In the genomic region with DNA sequence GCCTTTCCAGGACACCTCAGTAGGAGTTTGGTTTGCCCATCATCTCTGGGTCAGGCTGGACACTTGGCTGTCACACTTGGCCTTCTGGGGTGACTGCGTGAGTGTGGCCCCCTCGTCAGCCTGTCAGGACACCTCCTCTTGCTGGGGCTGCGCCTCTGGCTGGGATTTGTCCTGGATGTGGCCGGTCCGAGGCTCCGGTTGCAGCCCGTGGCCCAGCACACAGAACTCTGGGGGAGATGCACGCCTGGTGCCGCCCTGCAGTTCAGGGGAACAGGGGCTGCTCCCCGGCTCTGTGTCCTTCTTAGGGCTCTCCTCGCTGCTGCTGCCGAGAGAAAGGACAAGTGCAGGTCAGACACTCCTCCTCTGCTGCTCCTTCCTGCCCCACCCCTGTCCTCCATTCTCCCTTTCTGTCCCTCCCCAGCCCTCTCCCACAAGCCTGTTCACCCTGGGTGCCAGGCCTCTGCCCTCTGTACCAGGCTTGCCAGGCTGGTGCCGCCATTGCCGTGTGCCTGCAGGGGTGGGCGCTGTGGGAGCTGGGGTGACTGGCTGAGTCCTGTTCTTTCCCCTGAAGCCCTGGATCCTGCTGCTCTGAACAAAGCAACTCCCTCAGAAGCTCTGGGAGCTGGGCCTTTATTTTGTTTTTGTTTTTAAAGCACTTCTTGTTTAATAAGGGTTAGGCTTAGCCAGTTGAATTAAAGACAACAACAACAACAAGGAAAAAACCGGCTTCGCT, we compare ENCODE assay signal across 15 cellular contexts. TPM values are rescaled to one million over a fixed set of nuclear protein-coding genes. Genes with fewer than 3 reads are reported as not detected.
DNase-seq lines count a peak whose midpoint lies in the region; ATAC-seq, FAIRE-seq and TF ChIP-seq lines count a peak whose summit lies in the region.
"Had no signal": no experiment of that assay in that cellular context is flagged by ENCODE, and none has a peak within 500 bp of the region (broad histone marks: within the 10 kb centered on the region; RNA-seq: fewer than 3 reads in every experiment).

No MANE protein-coding gene starts in this region.

- H3K36me3 ChIP-seq in HepG2 (replicated peaks in 1 of 2; ENCODE audit: control insufficient read depth in 1 of 2, insufficient read depth in 2 of 2, low read length in 2 of 2) = no peaks in the 10 kb centered on the region

- no TSS peak for BruUV-seq in HepG2 (replicated peaks; lab: Mats Ljungman, UMichigan)

- H2AFZ ChIP-seq in HepG2 (ENCODE audit: low read length) = no peak overlapping the region

- TF ChIP-seq POLR2A in HepG2 (IDR thresholded peaks at IDR 0.05; ENCODE audit: insufficient read depth in 1 of 2, low read depth in 2 of 2, low read length in 2 of 2) = no peak

- no peaks in the 10 kb centered on the region for H3K4me1 ChIP-seq in HepG2 (ENCODE audit: insufficient read depth, low read length)

- H3K4me3 ChIP-seq in HepG2 (replicated peaks in 1 of 3; ENCODE audit: insufficient read depth in 1 of 3, low read depth in 2 of 3, low read length in 3 of 3) = no peak overlapping the region
- H3K4me3 ChIP-seq: lung had no signal

- in situ Hi-C loops in HepG2 (cut with HindIII; ENCODE audit: extremely low pct_ligation_motif_present, low pct_unique_long_range_greater_than_20kb) = no loop called here

- no peaks in the 10 kb centered on the region for H3K79me2 ChIP-seq in HepG2 (ENCODE audit: insufficient read depth, low read length)

- no peaks in the 10 kb centered on the region for H4K20me1 ChIP-seq in HepG2 (ENCODE audit: insufficient read depth, low read length)

- WGBS in HepG2 (ENCODE audit: low lambda C conversion rate) = 45% methylated on average over 17 of the region's 17 CpGs

- intact Hi-C loops in HepG2 (cut with micrococcal nuclease; ENCODE audit: unreplicated experiment) = no loop called here
- intact Hi-C loops in sciatic nerve (cut with DNase I) = loop anchor here (10.0 kb wide), 1 partner anchor 50 kb away; a partner anchor contains a TSS

- POLR2A ChIA-PET in HepG2 (lab: Yijun Ruan, JAX) = no interaction called here

- H3K9me3 ChIP-seq in HepG2 (ENCODE audit: low read length) = no peaks in the 10 kb centered on the region

- no peak overlapping the region for H3K4me2 ChIP-seq in HepG2 (ENCODE audit: low read depth, low read length)

- no peak for FAIRE-seq in HepG2 (lab: Jason Lieb, UNC)
- FAIRE-seq: small intestine had no signal

- H3K9ac ChIP-seq in HepG2 (ENCODE audit: insufficient read depth, low read depth, low read length) = no peak overlapping the region

- peaks cover 2 to 53% of the 10 kb centered on the region in 2 experiments; a peak in 3 of 5 replicates for H3K27me3 ChIP-seq in HepG2 (ENCODE audit: control insufficient read depth in 1 of 2, insufficient read depth in 2 of 2, low read length in 2 of 2)

- CTCF ChIA-PET in HepG2 (lab: Yijun Ruan, JAX; ENCODE audit: low intra/inter-chr PET ratio, low total read pairs) = no interaction called here

- TF ChIP-seq CTCF in HepG2 (CRISPR knock-in tag; IDR thresholded peaks at IDR 0.05) = no peak

- H3K27ac ChIP-seq in HepG2 (ENCODE audit: extremely low read length, insufficient read depth, low read length) = no peak overlapping the region

- TF ChIP-seq EP300 in HepG2 (IDR thresholded peaks at IDR 0.05; ENCODE audit: low read depth in 2 of 2, low read length in 2 of 2) (no peak), HepG2 (CRISPR knock-in tag; IDR thresholded peaks at IDR 0.05; ENCODE audit: borderline replicate concordance) (no peak)

- TF ChIP-seq RAD21 in HepG2 (CRISPR knock-in tag; IDR thresholded peaks at IDR 0.05) = no peak

- ATAC-seq in HepG2 (peak; percentile 15; the same call in 1 of the 3 replicates), sciatic nerve (peak; percentile 63), GM19324 (IDR thresholded peaks at IDR 0.05; ENCODE audit: low FRiP score, unreplicated experiment) (no peak), GM21360 (IDR thresholded peaks at IDR 0.05; ENCODE audit: unreplicated experiment) (no peak)

- DNase-seq in HT-29 (ENCODE audit: low spot score) (peak; percentile 54), cerebellar cortex (ENCODE audit: low spot score) (peak; percentile 10), HepG2 (ENCODE audit: low spot score) (no peak), sciatic nerve (ENCODE audit: low spot score) (no peak), H4 (ENCODE audit: low spot score) (no peak), NCI-H1436 (lab: John Stamatoyannopoulos, UW) (no peak)
- DNase-seq: activated CD4-positive, alpha-beta T cell treated with anti-CD3 and anti-CD28 coated beads, Interleukin-2, amount 50 U/mL, for 48 hours; activated naive CD4-positive, alpha-beta T cell treated with anti-CD3 and anti-CD28 coated beads for 36 hours; glutamatergic neuron; NCI-H2029; small intestine had no signal

TF ChIP-seq in HepG2, 621 proteins besides CTCF, POLR2A, EP300 and RAD21 (continues in another document):
- TF ChIP-seq, protein P1, sequence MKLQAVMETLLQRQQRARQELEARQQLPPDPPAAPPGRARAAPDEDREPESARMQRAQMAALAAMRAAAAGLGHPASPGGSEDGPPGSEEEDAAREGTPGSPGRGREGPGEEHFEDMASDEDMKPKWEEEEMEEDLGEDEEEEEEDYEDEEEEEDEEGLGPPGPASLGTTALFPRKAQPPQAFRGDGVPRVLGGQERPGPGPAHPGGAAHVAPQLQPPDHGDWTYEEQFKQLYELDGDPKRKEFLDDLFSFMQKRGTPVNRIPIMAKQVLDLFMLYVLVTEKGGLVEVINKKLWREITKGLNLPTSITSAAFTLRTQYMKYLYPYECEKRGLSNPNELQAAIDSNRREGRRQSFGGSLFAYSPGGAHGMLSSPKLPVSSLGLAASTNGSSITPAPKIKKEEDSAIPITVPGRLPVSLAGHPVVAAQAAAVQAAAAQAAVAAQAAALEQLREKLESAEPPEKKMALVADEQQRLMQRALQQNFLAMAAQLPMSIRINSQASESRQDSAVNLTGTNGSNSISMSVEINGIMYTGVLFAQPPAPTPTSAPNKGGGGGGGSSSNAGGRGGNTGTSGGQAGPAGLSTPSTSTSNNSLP (IDR thresholded peaks at IDR 0.05; ENCODE audit: low read depth, low read length) = no peak
- no peak for TF ChIP-seq ZNF720 (CRISPR knock-in tag; IDR thresholded peaks at IDR 0.05)
- TF ChIP-seq MTF2 (CRISPR knock-in tag; IDR thresholded peaks at IDR 0.05; ENCODE audit: borderline replicate concordance) = no peak
- no peak for TF ChIP-seq FOXJ3 (CRISPR knock-in tag; IDR thresholded peaks at IDR 0.05; ENCODE audit: borderline replicate concordance)
- TF ChIP-seq CHCHD3 (CRISPR knock-in tag; IDR thresholded peaks at IDR 0.05) = no peak

RNA-seq across cellular contexts. Expression of a gene that starts 9.4 kb away (rescaled TPM):
- not detected in 2 replicates for total RNA-seq in HT-29 (2014; rRNA removed; shearing (Covaris generic))
- total RNA-seq in HepG2 (2016; rRNA removed; fragmentation: Illumina TruSeq; extraction: Trizol) (not detected in 2 replicates), sciatic nerve (0.53 TPM)
- total RNA-seq in HepG2 (2016; cell fraction: cytosol; rRNA removed; fragmentation: Illumina TruSeq; extraction: Trizol; ENCODE audit: low read depth) = not detected in 2 replicates
- total RNA-seq in HepG2 (2016; cell fraction: insoluble cytoplasmic fraction; rRNA removed; fragmentation: Illumina TruSeq; extraction: Trizol) = not detected in 2 replicates
- total RNA-seq in HepG2 (2016; cell fraction: membrane; rRNA removed; fragmentation: Illumina TruSeq; extraction: Trizol) = not detected in 2 replicates
- not detected in 2 replicates for total RNA-seq in HepG2 (2016; cell fraction: nucleus; rRNA removed; fragmentation: Illumina TruSeq; extraction: Trizol)
- not detected in 2 replicates for polyA plus RNA-seq in HepG2 (2011; rRNA removed)
- polyA plus RNA-seq in HepG2 (2011; cell fraction: cytosol; rRNA removed) = not detected in 2 replicates
- polyA plus RNA-seq in HepG2 (2011; cell fraction: nucleus; rRNA removed) = not detected in 2 replicates
- polyA plus RNA-seq in HepG2 (2012) = not detected in 2 replicates
- not detected in 2 replicates for polyA plus RNA-seq in HepG2 (2016; cell fraction: cytosol; fragmentation: Illumina TruSeq; extraction: Trizol; ENCODE audit: low read depth)
- polyA plus RNA-seq in HepG2 (2016; cell fraction: insoluble cytoplasmic fraction; fragmentation: Illumina TruSeq; extraction: Trizol; ENCODE audit: low read depth) = not detected in 2 replicates
- polyA plus RNA-seq in HepG2 (2016; cell fraction: membrane; fragmentation: Illumina TruSeq; extraction: Trizol; ENCODE audit: low read depth) = not detected in 2 replicates
- not detected in 2 replicates for polyA plus RNA-seq in HepG2 (2016; cell fraction: nucleus; fragmentation: Illumina TruSeq; extraction: Trizol; ENCODE audit: insufficient read depth, low read depth)
- polyA minus RNA-seq in HepG2 (2011; rRNA and poly(A)+ RNA removed; ENCODE audit: low replicate concordance) = 0.02 TPM in 1 of 2 replicates, not detected in the other
- polyA minus RNA-seq in HepG2 (2011; cell fraction: cytosol; rRNA and poly(A)+ RNA removed) = not detected in 2 replicates
- not detected in 2 replicates for polyA minus RNA-seq in HepG2 (2011; cell fraction: nucleus; rRNA and poly(A)+ RNA removed)
- total RNA-seq in H4 (2014; rRNA removed; shearing (Covaris generic)) = not detected in 2 replicates
- total RNA-seq: activated naive CD4-positive, alpha-beta T cell treated with anti-CD3 and anti-CD28 coated beads for 36 hours; T-helper 1 cell treated with Interleukin-12 subunit alpha and Interleukin-12 subunit beta and Interleukin-4 antibody, amounts not matched to agents 30 ng/mL and 1 ng/mL, for 36 hours had no signal
- polyA plus RNA-seq: small intestine had no signal

RNA-seq across cellular contexts. Expression of a gene that starts 50.3 kb away (rescaled TPM):
- 9.1 and 11.3 TPM in 2 replicates for total RNA-seq in HT-29 (2014; rRNA removed; shearing (Covaris generic))
- total RNA-seq in HepG2 (2016; rRNA removed; fragmentation: Illumina TruSeq; extraction: Trizol) (0.46 TPM in 2 replicates), sciatic nerve (85.6 TPM)
- total RNA-seq in HepG2 (2016; cell fraction: cytosol; rRNA removed; fragmentation: Illumina TruSeq; extraction: Trizol; ENCODE audit: low read depth) = 0.10 and 0.35 TPM in 2 replicates
- total RNA-seq in HepG2 (2016; cell fraction: insoluble cytoplasmic fraction; rRNA removed; fragmentation: Illumina TruSeq; extraction: Trizol) = 0.33 and 0.67 TPM in 2 replicates
- 0.24 and 0.28 TPM in 2 replicates for total RNA-seq in HepG2 (2016; cell fraction: membrane; rRNA removed; fragmentation: Illumina TruSeq; extraction: Trizol)
- 0.88 and 1.6 TPM in 2 replicates for total RNA-seq in HepG2 (2016; cell fraction: nucleus; rRNA removed; fragmentation: Illumina TruSeq; extraction: Trizol)
- 0.49 and 0.59 TPM in 2 replicates for polyA plus RNA-seq in HepG2 (2011; rRNA removed)
- 0.15 and 0.36 TPM in 2 replicates for polyA plus RNA-seq in HepG2 (2011; cell fraction: cytosol; rRNA removed)
- polyA plus RNA-seq in HepG2 (2011; cell fraction: nucleus; rRNA removed) = 1.4 and 1.7 TPM in 2 replicates
- 0.09 and 0.51 TPM in 2 replicates for polyA plus RNA-seq in HepG2 (2012)
- polyA plus RNA-seq in HepG2 (2016; cell fraction: cytosol; fragmentation: Illumina TruSeq; extraction: Trizol; ENCODE audit: low read depth) = 0.10 TPM in 1 of 2 replicates, not detected in the other
- 0.11 and 0.16 TPM in 2 replicates for polyA plus RNA-seq in HepG2 (2016; cell fraction: insoluble cytoplasmic fraction; fragmentation: Illumina TruSeq; extraction: Trizol; ENCODE audit: low read depth)
- polyA plus RNA-seq in HepG2 (2016; cell fraction: membrane; fragmentation: Illumina TruSeq; extraction: Trizol; ENCODE audit: low read depth) = 0.27 and 0.33 TPM in 2 replicates
- polyA plus RNA-seq in HepG2 (2016; cell fraction: nucleus; fragmentation: Illumina TruSeq; extraction: Trizol; ENCODE audit: insufficient read depth, low read depth) = 0.62 and 1.5 TPM in 2 replicates
- polyA minus RNA-seq in HepG2 (2011; rRNA and poly(A)+ RNA removed; ENCODE audit: low replicate concordance) = 0.34 and 15.9 TPM in 2 replicates
- 0.59 TPM in 1 of 2 replicates, not detected in the other for polyA minus RNA-seq in HepG2 (2011; cell fraction: cytosol; rRNA and poly(A)+ RNA removed)
- 3.1 and 4.0 TPM in 2 replicates for polyA minus RNA-seq in HepG2 (2011; cell fraction: nucleus; rRNA and poly(A)+ RNA removed)
- total RNA-seq in H4 (2014; rRNA removed; shearing (Covaris generic)) = 14.1 and 21.1 TPM in 2 replicates

Comparison
In these comparisons a context has a peak if more than half of its experiments do, and no peak if none do; other contexts are left out.
1. DNase-seq: peak in HT-29 (single experiment) and cerebellar cortex (single experiment); none in HepG2 (single experiment), sciatic nerve (single experiment), H4 (single experiment) and NCI-H1436 (single experiment).
2. ATAC-seq: peak in HepG2 (single experiment) and sciatic nerve (single experiment); none in GM19324 (single experiment) and GM21360 (single experiment).